In genomic region chr18:31077883-31078282, GRCh38 we compare ENCODE assay signal across 13 cellular contexts. TPM values are rescaled to one million over a fixed set of nuclear protein-coding genes. Genes with fewer than 3 reads are reported as not detected.
"Had no signal": no experiment of that assay in that cellular context is flagged by ENCODE, and none has a peak within 500 bp of the region (broad histone marks: within the 10 kb centered on the region; RNA-seq: fewer than 3 reads in every experiment).

No MANE protein-coding gene starts in this region.

- H3K36me3 ChIP-seq: gastrocnemius medialis, ovary, tibial artery had no signal

- DNase-seq: activated CD4-positive, alpha-beta memory T cell treated with anti-CD3 and anti-CD28 coated beads, Interleukin-2, amount 10 ng/mL, durations not matched to agents 7 days and 5 days; activated gamma-delta T cell; activated T-cell treated with anti-CD3 and anti-CD28 coated beads, Interleukin-2, amount 50 U/mL, for 48 hours; anterior cingulate cortex; gastrocnemius medialis; islet precursor cell; left ventricle myocardium inferior; ovary; retina; T-helper 17 cell; tibial artery had no signal

- H2AFZ ChIP-seq: neural progenitor cell had no signal

- ATAC-seq: gastrocnemius medialis, T-helper 17 cell had no signal

- H3K9me3 ChIP-seq: gastrocnemius medialis, ovary, tibial artery had no signal

- H3K4me2 ChIP-seq: neural progenitor cell had no signal

- H3K4me3 ChIP-seq: gastrocnemius medialis, left ventricle myocardium inferior, neural progenitor cell, ovary, tibial artery had no signal

- H3K4me1 ChIP-seq: gastrocnemius medialis, left ventricle myocardium inferior, neural progenitor cell, tibial artery had no signal

- H3K27me3 ChIP-seq: gastrocnemius medialis, neural progenitor cell, ovary, tibial artery had no signal

- H3K9ac ChIP-seq: neural progenitor cell had no signal

- H3K27ac ChIP-seq: gastrocnemius medialis, left ventricle myocardium inferior, neural progenitor cell, ovary, tibial artery had no signal

RNA-seq across cellular contexts. Expression of gene DSC2, which starts 24.3 kb away (rescaled TPM):
- polyA plus RNA-seq: fibroblast of lung had no signal
